In the genomic region with DNA sequence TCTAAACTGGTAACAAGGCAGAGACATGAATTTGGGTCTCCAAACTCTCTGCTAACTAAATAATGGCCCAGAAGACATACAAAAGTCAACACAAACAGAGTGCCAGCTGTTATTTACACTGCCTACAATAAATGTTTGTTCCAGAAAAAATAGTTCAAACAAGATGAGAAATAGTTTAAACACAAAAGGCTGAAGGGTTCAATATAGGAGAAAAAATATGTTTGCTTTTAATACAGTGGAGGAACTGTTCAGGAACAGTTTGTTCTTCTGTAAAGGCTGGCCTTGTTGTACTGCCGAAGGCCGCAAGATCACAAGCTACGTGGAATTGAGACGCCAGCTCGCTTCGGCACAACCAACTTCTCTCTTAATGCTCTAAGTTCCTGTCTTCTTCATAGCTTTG, we compare ENCODE assay signal across 26 cellular contexts.
A peak's percentile ranks its signal among the peaks of the same experiment; 100 is the strongest.
DNase-seq lines count a peak whose midpoint lies in the region; ATAC-seq, FAIRE-seq and TF ChIP-seq lines count a peak whose summit lies in the region.
"Had no signal": no experiment of that assay in that cellular context is flagged by ENCODE, and none has a peak within 500 bp of the region (broad histone marks: within the 10 kb centered on the region; RNA-seq: fewer than 3 reads in every experiment).

No MANE protein-coding gene starts in this region.

- no peaks in the 10 kb centered on the region for H3K27me3 Mint-ChIP-seq in stimulated activated naive B cell treated with anti-CD40 and anti-IgM and Interleukin-4, amounts not matched to agents 10 μg/mL and 1 μg/mL and 100 μg/mL, for 72 hours
- H3K27me3 Mint-ChIP-seq: CD4-positive, alpha-beta T cell had no signal

- no peak for TF ChIP-seq CTCF in VCaP (conservative IDR thresholded peaks at IDR 0.05)
- no peak for TF ChIP-seq CTCF in lower lobe of right lung (IDR thresholded peaks at IDR 0.05)

- peaks cover 21 to 66% of the 10 kb centered on the region in 2 donors for H3K36me3 Mint-ChIP-seq in stimulated activated naive B cell treated with anti-CD40 and anti-IgM and Interleukin-4, amounts not matched to agents 10 μg/mL and 1 μg/mL and 100 μg/mL, for 72 hours

- no peak overlapping the region for H3K4me3 ChIP-seq in lower lobe of right lung
- H3K4me3 ChIP-seq: heart right ventricle, neural progenitor cell, uterus had no signal

- H3K4me1 Mint-ChIP-seq in stimulated activated naive B cell treated with anti-CD40 and anti-IgM and Interleukin-4, amounts not matched to agents 10 μg/mL and 1 μg/mL and 100 μg/mL, for 72 hours: peaks cover 54 to 89% of the 10 kb centered on the region in 2 donors

- H3K27ac ChIP-seq in VCaP: peak overlapping the region; percentile 68
- H3K27ac ChIP-seq in lower lobe of right lung: peak overlapping the region; percentile 51
- H3K27ac ChIP-seq: brain microvascular endothelial cell, epithelial cell of prostate, KMS-11, neural progenitor cell, uterus had no signal

- H3K9me3 ChIP-seq in lower lobe of right lung: no peaks in the 10 kb centered on the region
- H3K9me3 ChIP-seq: SK-N-SH, uterus had no signal

- H3K27ac Mint-ChIP-seq in stimulated activated naive B cell treated with anti-CD40 and anti-IgM and Interleukin-4, amounts not matched to agents 10 μg/mL and 1 μg/mL and 100 μg/mL, for 72 hours: peak overlapping the region; percentile 85
- H3K27ac Mint-ChIP-seq: CD4-positive, alpha-beta T cell; neural progenitor cell; T-helper 17 cell had no signal

- ATAC-seq in lower lobe of right lung: peak; percentile 78 to 94
- ATAC-seq in stimulated activated naive B cell treated with anti-CD40 and anti-IgM and Interleukin-4, amounts not matched to agents 10 μg/mL and 1 μg/mL and 100 μg/mL, for 72 hours (replicated peaks): no peak
- ATAC-seq: T-helper 17 cell had no signal

- H3K27me3 ChIP-seq in lower lobe of right lung (ENCODE audit: low read depth): no peaks in the 10 kb centered on the region
- H3K27me3 ChIP-seq: brain microvascular endothelial cell, heart right ventricle, uterus had no signal

- no peaks in the 10 kb centered on the region for H3K36me3 ChIP-seq in lower lobe of right lung
- H3K36me3 ChIP-seq: brain microvascular endothelial cell, heart right ventricle, neural progenitor cell, uterus had no signal

- no peak overlapping the region for H3K4me3 Mint-ChIP-seq in stimulated activated naive B cell treated with anti-CD40 and anti-IgM and Interleukin-4, amounts not matched to agents 10 μg/mL and 1 μg/mL and 100 μg/mL, for 72 hours
- H3K4me3 Mint-ChIP-seq: CD4-positive, alpha-beta T cell; neural progenitor cell; T-helper 17 cell had no signal

- intact Hi-C loops in lower lobe of right lung (cut with DNase I): no loop called here

- peaks cover 3 to 4% of the 10 kb centered on the region in 2 donors for H3K9me3 Mint-ChIP-seq in stimulated activated naive B cell treated with anti-CD40 and anti-IgM and Interleukin-4, amounts not matched to agents 10 μg/mL and 1 μg/mL and 100 μg/mL, for 72 hours

- DNase-seq in DMS53 (lab: John Stamatoyannopoulos, UW) (peak; percentile 92), lower lobe of right lung (no peak), kidney tubule cell (ENCODE audit: low spot score) (no peak), GM19239 (ENCODE audit: insufficient read length, low spot score) (no peak), NCI-H446 treated with DMSO at 0.1 percent for 48 hours (lab: John Stamatoyannopoulos, UW) (no peak)
- no peak for DNase-seq in stimulated activated naive B cell treated with anti-CD40 and anti-IgM and Interleukin-4, amounts not matched to agents 10 μg/mL and 1 μg/mL and 100 μg/mL, for 72 hours
- DNase-seq: activated CD4-positive, alpha-beta T cell treated with anti-CD3 and anti-CD28 coated beads for 48 hours; activated naive CD4-positive, alpha-beta T cell; activated T-cell treated with anti-CD3 and anti-CD28 coated beads, Interleukin-2, amount 50 U/mL, for 48 hours; brain microvascular endothelial cell; CD4-positive, alpha-beta T cell; DMS 273 treated with DMSO at 0.1 percent for 48 hours; effector CD4-positive, alpha-beta T cell; heart right ventricle; MV-4-11; NCI-H1694 treated with DMSO at 0.1 percent for 48 hours; NCI-H774; SK-N-SH; stimulated activated CD4-positive, alpha-beta T cell treated with anti-CD3 and anti-CD28 coated beads, Interleukin-1b, Interleukin-23, amount 100 ng/mL, for 48 hours; T-helper 17 cell; uterus had no signal

- no peak for FAIRE-seq in GM19239 (lab: Jason Lieb, UNC)
- FAIRE-seq: HTR-8/SVneo had no signal

- peaks cover 26% of the 10 kb centered on the region for H3K4me1 ChIP-seq in lower lobe of right lung
- H3K4me1 ChIP-seq: neural progenitor cell, uterus had no signal

Comparison
In these comparisons a context has a peak if more than half of its experiments do, and no peak if none do; other contexts are left out.
1. ATAC-seq: peak in lower lobe of right lung (2 of 2); none in stimulated activated naive B cell treated with anti-CD40 and anti-IgM and Interleukin-4, amounts not matched to agents 10 μg/mL and 1 μg/mL and 100 μg/mL, for 72 hours (0 of 2).